ENCODE assay signal across 26 cellular contexts in genomic region chr16:86848821-86849220, GRCh38.
"Had no signal": no experiment of that assay in that cellular context is flagged by ENCODE, and none has a peak within 500 bp of the region (broad histone marks: within the 10 kb centered on the region; RNA-seq: fewer than 3 reads in every experiment).

No MANE protein-coding gene starts in this region.

- H3K27ac ChIP-seq: adrenal gland, body of pancreas, SJCRH30, SK-N-MC had no signal

- H3K27me3 ChIP-seq: adrenal gland, body of pancreas, SJCRH30 had no signal

- H3K4me3 ChIP-seq: adrenal gland, body of pancreas, SJCRH30, SK-N-MC had no signal

- ATAC-seq: activated CD4-positive, alpha-beta T cell treated with anti-CD3 and anti-CD28 coated beads for 36 hours; activated CD8-positive, alpha-beta T cell treated with anti-CD3 and anti-CD28 coated beads, Interleukin-2, amount 10 ng/mL, durations not matched to agents 7 days and 5 days; activated naive CD4-positive, alpha-beta T cell treated with anti-CD3 and anti-CD28 coated beads, Interleukin-2, amount 50 U/mL, for 72 hours; body of pancreas; PC-3 had no signal

- H3K4me1 ChIP-seq: adrenal gland, body of pancreas had no signal

- H3K36me3 ChIP-seq: adrenal gland, SJCRH30 had no signal

- H3K9me3 ChIP-seq: adrenal gland, body of pancreas, SJCRH30 had no signal

- DNase-seq: activated CD4-positive, alpha-beta T cell treated with anti-CD3 and anti-CD28 coated beads for 36 hours; activated CD4-positive, alpha-beta T cell treated with anti-CD3 and anti-CD28 coated beads, Interleukin-2, amount 10 ng/mL, durations not matched to agents 7 days and 5 days; activated CD4-positive, alpha-beta T cell treated with anti-CD3 and anti-CD28 coated beads, Interleukin-2, amount 50 U/mL, for 48 hours; activated CD8-positive, alpha-beta T cell treated with anti-CD3 and anti-CD28 coated beads, Interleukin-2, amount 10 ng/mL, durations not matched to agents 7 days and 5 days; activated gamma-delta T cell; activated naive CD4-positive, alpha-beta T cell treated with anti-CD3 and anti-CD28 coated beads for 36 hours; activated T-cell treated with anti-CD3 and anti-CD28 coated beads, Interleukin-2, amount 50 U/mL, for 24 hours; adrenal gland; body of pancreas; caudate nucleus; cerebellar nuclear complex; NCI-H1105; NCI-H1436; NCI-H1694 treated with DMSO at 0.1 percent for 48 hours; NCI-H2029; NCI-H345; NCI-H510A; NCI-H526; NCI-H748 treated with DMSO at 0.1 percent for 48 hours; NK-92 treated with Interleukin-12 subunit alpha and Interleukin-12 subunit beta, amount 100 ng/mL, for 24 hours; PC-3; SHP77; SJCRH30; T1000 had no signal
